Comparison of ENCODE assay signal across 19 cellular contexts in genomic region chr18:29161429-29161828, GRCh38.
A peak's percentile ranks its signal among the peaks of the same experiment; 100 is the strongest.
DNase-seq lines count a peak whose midpoint lies in the region; FAIRE-seq and TF ChIP-seq lines count a peak whose summit lies in the region.
"Had no signal": no experiment of that assay in that cellular context is flagged by ENCODE, and none has a peak within 500 bp of the region (broad histone marks: within the 10 kb centered on the region; RNA-seq: fewer than 3 reads in every experiment).

No MANE protein-coding gene starts in this region.

- DNase-seq in Calu3 (no peak), HFFc6 (no peak), H1 (ENCODE audit: low read depth in 1 of 2, low spot score in 2 of 2) (no peak), mesenchymal stem cell (no peak), GM12891 (ENCODE audit: insufficient read length, low spot score) (no peak), NCI-H345 treated with DMSO at 0.1 percent for 48 hours (lab: John Stamatoyannopoulos, UW; ENCODE audit: unreplicated experiment) (no peak), GM03348 (ENCODE audit: low spot score) (no peak), kidney glomerular epithelial cell (lab: John Stamatoyannopoulos, UW) (no peak)
- DNase-seq: CD8-positive, alpha-beta T cell; DMS53; EL; H7; KG1; NCI-H1694 treated with DMSO at 0.1 percent for 48 hours; NCI-H510A; NCI-H774; RPMI8226; SIG-M5 had no signal

- H3K4me1 ChIP-seq in H1 (replicated peaks in 1 of 4; ENCODE audit: control insufficient read depth in 3 of 4, insufficient read depth in 4 of 4, low read length in 3 of 4) (peaks cover 0 to 6% (median 0%) of the 10 kb centered on the region in 4 experiments; a peak in 1 of 7 replicates), mesenchymal stem cell (ENCODE audit: control insufficient read depth, insufficient read depth, low read depth, low read length) (no peaks in the 10 kb centered on the region)
- H3K4me1 ChIP-seq: BLaER1 had no signal

- no peak overlapping the region for H3K14ac ChIP-seq in H1 (ENCODE audit: insufficient read length)
- H3K14ac ChIP-seq in mesenchymal stem cell (ENCODE audit: low read length in 2 of 2): no peak overlapping the region

- H4K91ac ChIP-seq in H1 (replicated peaks; ENCODE audit: insufficient read length, low read length) (no peak overlapping the region), mesenchymal stem cell (ENCODE audit: low read length) (no peak overlapping the region)

- no peak for TF ChIP-seq RAD21 in H1 (IDR thresholded peaks at IDR 0.05 in 1 of 2, conservative IDR thresholded peaks at IDR 0.05 in 1 of 2; ENCODE audit: low read depth in 2 of 2, low read length in 2 of 2)

- peak overlapping the region; percentile 96 for H3K27ac Mint-ChIP-seq in Calu3 (ENCODE audit: unreplicated experiment)
- peak overlapping the region; percentile 66 for H3K27ac Mint-ChIP-seq in HFFc6
- H3K27ac Mint-ChIP-seq: CD8-positive, alpha-beta T cell had no signal

- H2BK5ac ChIP-seq in H1 (ENCODE audit: low read depth, low read length): no peak overlapping the region
- H2BK5ac ChIP-seq in mesenchymal stem cell (ENCODE audit: low read depth, low read length, poor library complexity, severe bottlenecking): no peak overlapping the region

- H3K4ac ChIP-seq in H1 (replicated peaks; ENCODE audit: insufficient read length, low read depth, low read length) (no peak overlapping the region), mesenchymal stem cell (ENCODE audit: low read depth in 1 of 2, low read length in 2 of 2) (peak overlapping the region in 1 of 2 experiments; percentile 28)

- H2AK5ac ChIP-seq in H1 (ENCODE audit: low read depth, low read length): no peak overlapping the region
- no peak overlapping the region for H2AK5ac ChIP-seq in mesenchymal stem cell (ENCODE audit: low read length, severe bottlenecking)

- peak overlapping the region; percentile 76; the same call in 1 of the 2 replicates for H2BK20ac ChIP-seq in H1 (ENCODE audit: low read length)

- no peaks in the 10 kb centered on the region for H3K27me3 Mint-ChIP-seq in Calu3 (ENCODE audit: unreplicated experiment)
- H3K27me3 Mint-ChIP-seq in HFFc6 (ENCODE audit: insufficient read depth): peaks cover 2% of the 10 kb centered on the region; the same call in 1 of the 2 replicates

- intact Hi-C loops in Calu3 (cut with micrococcal nuclease; ENCODE audit: unreplicated experiment): loop anchor here (10.0 kb wide), 1 partner anchor 213 kb away; no protein-coding TSS in a partner anchor

- H4K20me1 ChIP-seq in H1 (replicated peaks in 1 of 2; ENCODE audit: control insufficient read depth in 1 of 2, insufficient read depth in 2 of 2, low read length in 2 of 2): no peaks in the 10 kb centered on the region
- H4K20me1 ChIP-seq: BLaER1 had no signal

- no peak for TF ChIP-seq POLR2A in H1 (IDR thresholded peaks at IDR 0.05; ENCODE audit: control extremely low read depth in 1 of 2, low read depth in 2 of 2, low read length in 2 of 2)
- no peak for TF ChIP-seq POLR2A in GM12891 (IDR thresholded peaks at IDR 0.05; ENCODE audit: low read depth, low read length)

- H3K79me1 ChIP-seq in H1 (ENCODE audit: low read depth, low read length) (no peaks in the 10 kb centered on the region), mesenchymal stem cell (replicated peaks; ENCODE audit: low read length, poor library complexity, severe bottlenecking) (no peaks in the 10 kb centered on the region)

- H3K56ac ChIP-seq in H1 (replicated peaks; ENCODE audit: insufficient read length, low read depth, low read length): no peak overlapping the region

- POLR2A ChIA-PET in H1 (lab: Charles Lee; ENCODE audit: partially characterized antibody): no interaction called here

- H3K79me2 ChIP-seq in H1 (ENCODE audit: control insufficient read depth in 1 of 2, insufficient read depth in 2 of 2, low read length in 2 of 2): no peaks in the 10 kb centered on the region

- H3K4me3 ChIP-seq in H1 (ENCODE audit: extremely low read depth in 1 of 4, insufficient read depth in 2 of 4, low read depth in 3 of 4, low read length in 4 of 4) (no peak overlapping the region), mesenchymal stem cell (ENCODE audit: insufficient read depth in 1 of 2, low read depth in 1 of 2, low read length in 2 of 2) (no peak overlapping the region)
- H3K4me3 ChIP-seq: BLaER1 had no signal

- no TSS peak for BruUV-seq in Calu3 (replicated peaks; lab: Mats Ljungman, UMichigan)

- H3K9ac ChIP-seq in H1 (replicated peaks in 1 of 4; ENCODE audit: extremely low read depth in 1 of 4, low read depth in 3 of 4, low read length in 3 of 4) (no peak overlapping the region), mesenchymal stem cell (ENCODE audit: low read length) (peak overlapping the region; percentile 1)
- H3K9ac ChIP-seq: BLaER1 had no signal

- H2BK12ac ChIP-seq in H1 (ENCODE audit: low read depth, low read length): no peak overlapping the region
- H2BK12ac ChIP-seq in mesenchymal stem cell (ENCODE audit: low read length in 2 of 2): no peak overlapping the region

- H3K23me2 ChIP-seq in H1 (ENCODE audit: low read depth, low read length): no peaks in the 10 kb centered on the region

- H3K4me1 Mint-ChIP-seq in Calu3 (ENCODE audit: low read depth, unreplicated experiment): peaks cover 87% of the 10 kb centered on the region
- H3K4me1 Mint-ChIP-seq in HFFc6 (ENCODE audit: low read depth): peaks cover 93% of the 10 kb centered on the region

- H2BK120ac ChIP-seq in H1 (replicated peaks; ENCODE audit: low read depth, low read length): no peak overlapping the region
- no peak overlapping the region for H2BK120ac ChIP-seq in mesenchymal stem cell (ENCODE audit: low read depth, low read length)

- TF ChIP-seq CTCF in Calu3 (IDR thresholded peaks at IDR 0.05; ENCODE audit: unreplicated experiment) (no peak), HFFc6 (IDR thresholded peaks at IDR 0.05) (no peak), H1 (IDR thresholded peaks at IDR 0.05; ENCODE audit: control extremely low read depth in 1 of 3, insufficient read depth in 1 of 3, low read depth in 1 of 3, low read length in 3 of 3) (no peak)

- H4K8ac ChIP-seq in H1 (ENCODE audit: extremely low read depth, insufficient read depth, low read length) (no peak overlapping the region), mesenchymal stem cell (ENCODE audit: low read length) (no peak overlapping the region)

- no peak overlapping the region for H2AFZ ChIP-seq in H1 (ENCODE audit: low read length)
- H2AFZ ChIP-seq in mesenchymal stem cell (ENCODE audit: low read depth, low read length): no peak overlapping the region

- H3K27ac ChIP-seq in H1 (ENCODE audit: low read depth, low read length) (no peak overlapping the region), mesenchymal stem cell (ENCODE audit: low read length, poor library complexity, severe bottlenecking) (no peak overlapping the region)
- H3K27ac ChIP-seq: BLaER1 had no signal

- H3K36me3 ChIP-seq in H1 (ENCODE audit: control insufficient read depth in 2 of 4, insufficient read depth in 4 of 4, low read length in 3 of 4) (no peaks in the 10 kb centered on the region), mesenchymal stem cell (ENCODE audit: control insufficient read depth in 1 of 2, insufficient read depth in 2 of 2, low read depth in 1 of 2, low read length in 2 of 2) (no peaks in the 10 kb centered on the region)
- H3K36me3 ChIP-seq: BLaER1 had no signal

- H3K4me2 ChIP-seq in H1 (ENCODE audit: insufficient read depth in 1 of 2, low read depth in 2 of 2, low read length in 2 of 2): no peak overlapping the region
- no peak overlapping the region for H3K4me2 ChIP-seq in mesenchymal stem cell (ENCODE audit: low read length, poor library complexity, severe bottlenecking)
- H3K4me2 ChIP-seq: BLaER1 had no signal

- H3K9me3 ChIP-seq in H1 (ENCODE audit: insufficient read depth in 2 of 2, low read depth in 1 of 2, low read length in 1 of 2): no peaks in the 10 kb centered on the region
- no peaks in the 10 kb centered on the region for H3K9me3 ChIP-seq in mesenchymal stem cell (ENCODE audit: control insufficient read depth, low read length)
- H3K9me3 ChIP-seq: BLaER1 had no signal

- CTCF ChIA-PET in Calu3 (lab: Charles Lee): no interaction called here
- CTCF ChIA-PET in H1 (lab: Charles Lee; ENCODE audit: partially characterized antibody): interaction anchor here (1.6 kb wide), 1 partner anchor 30 kb away, joined by 4 read pairs; no protein-coding TSS in a partner anchor

- TF ChIP-seq EP300 in H1 (IDR thresholded peaks at IDR 0.05; ENCODE audit: borderline replicate concordance in 1 of 2, low read depth in 2 of 2, low read length in 2 of 2): no peak

- no peak for FAIRE-seq in H1 (lab: Jason Lieb, UNC)
- no peak for FAIRE-seq in GM12891 (lab: Jason Lieb, UNC)

- no peak overlapping the region for H4K5ac ChIP-seq in H1 (ENCODE audit: insufficient read length, low read depth, low read length)

- no peak overlapping the region for H3K23ac ChIP-seq in H1 (ENCODE audit: insufficient read length)
- no peak overlapping the region for H3K23ac ChIP-seq in mesenchymal stem cell (ENCODE audit: low read length in 2 of 2)

- H2BK15ac ChIP-seq in H1 (ENCODE audit: low read length): no peak overlapping the region
- H2BK15ac ChIP-seq in mesenchymal stem cell (ENCODE audit: low read depth, poor library complexity, severe bottlenecking): no peak overlapping the region

- H3K36me3 Mint-ChIP-seq in Calu3 (ENCODE audit: insufficient read depth, unreplicated experiment) (peaks cover 8% of the 10 kb centered on the region), HFFc6 (ENCODE audit: low read depth) (peaks cover 11% of the 10 kb centered on the region)
- H3K36me3 Mint-ChIP-seq: CD8-positive, alpha-beta T cell had no signal

- H3K4me3 Mint-ChIP-seq in Calu3 (ENCODE audit: low read depth, unreplicated experiment) (no peak overlapping the region), HFFc6 (no peak overlapping the region)
- H3K4me3 Mint-ChIP-seq: CD8-positive, alpha-beta T cell had no signal

- H3K27me3 ChIP-seq in H1 (replicated peaks in 1 of 4; ENCODE audit: control insufficient read depth in 3 of 4, extremely low read depth in 1 of 4, insufficient read depth in 3 of 4, low read length in 3 of 4) (no peaks in the 10 kb centered on the region), mesenchymal stem cell (ENCODE audit: control insufficient read depth in 1 of 2, insufficient read depth in 1 of 2, low read length in 2 of 2) (no peaks in the 10 kb centered on the region)
- H3K27me3 ChIP-seq: BLaER1 had no signal

- H3K9me3 Mint-ChIP-seq in Calu3 (ENCODE audit: low read depth, unreplicated experiment) (no peaks in the 10 kb centered on the region), HFFc6 (no peaks in the 10 kb centered on the region)

- H3K18ac ChIP-seq in H1 (ENCODE audit: extremely low read depth, low read length) (no peak overlapping the region), mesenchymal stem cell (ENCODE audit: low read depth in 1 of 2, low read length in 2 of 2) (no peak overlapping the region)

TF ChIP-seq in H1, 55 proteins besides CTCF, POLR2A, EP300 and RAD21 (continues in another document):
- TF ChIP-seq ZNF274 (IDR thresholded peaks at IDR 0.05; ENCODE audit: borderline replicate concordance, extremely low read depth, low read length) (no peak), GTF2F1 (IDR thresholded peaks at IDR 0.05; ENCODE audit: borderline replicate concordance, low read depth, low read length) (no peak)

TF ChIP-seq in GM12891, 5 proteins besides CTCF, POLR2A, EP300 and RAD21 (continues in another document):
- TF ChIP-seq POLR2AphosphoS5 (IDR thresholded peaks at IDR 0.05; ENCODE audit: low read depth, low read length): no peak
- no peak for TF ChIP-seq POU2F2 (IDR thresholded peaks at IDR 0.05; ENCODE audit: low read depth, low read length)
- TF ChIP-seq SPI1 (IDR thresholded peaks at IDR 0.05; ENCODE audit: low read depth, low read length): no peak
